1 cellular context compared by ENCODE assay signal in genomic region chr6:163415176-163415619, GRCh38.
TF ChIP-seq lines count a peak whose summit lies in the region.

No MANE protein-coding gene starts in this region.

TF ChIP-seq in HEK293, 187 proteins besides CTCF, POLR2A, EP300 and RAD21 (continued from another document):
- no peak for TF ChIP-seq ZBTB44 (tag by site-specific recombination; IDR thresholded peaks at IDR 0.05)
- peak; percentile 71 for TF ChIP-seq PRDM4 (tag by site-specific recombination; IDR thresholded peaks at IDR 0.05)
- no peak for TF ChIP-seq ZNF837 (tag by site-specific recombination; IDR thresholded peaks at IDR 0.05)
- TF ChIP-seq ZNF555 (tag by site-specific recombination; conservative IDR thresholded peaks at IDR 0.05), result no peak
- no peak for TF ChIP-seq SCRT2 (tag by site-specific recombination; IDR thresholded peaks at IDR 0.05)
- no peak for TF ChIP-seq ZNF112 (tag by site-specific recombination; IDR thresholded peaks at IDR 0.05)
- TF ChIP-seq SCRT1 (tag by site-specific recombination; IDR thresholded peaks at IDR 0.05; ENCODE audit: borderline replicate concordance), result no peak
- no peak for TF ChIP-seq ZNF292 (tag by site-specific recombination; IDR thresholded peaks at IDR 0.05; ENCODE audit: borderline replicate concordance, low read depth)
- no peak for TF ChIP-seq PRDM1 (tag by site-specific recombination; IDR thresholded peaks at IDR 0.05)
- TF ChIP-seq PBX3 (CRISPR knock-in tag; IDR thresholded peaks at IDR 0.05), result no peak
- TF ChIP-seq ZNF37A (tag by site-specific recombination; IDR thresholded peaks at IDR 0.05), result no peak
- TF ChIP-seq ZNF169 (tag by site-specific recombination; IDR thresholded peaks at IDR 0.05), result no peak
- TF ChIP-seq ZNF133 (tag by site-specific recombination; IDR thresholded peaks at IDR 0.05), result no peak
- no peak for TF ChIP-seq ZNF580 (tag by site-specific recombination; IDR thresholded peaks at IDR 0.05)
- no peak for TF ChIP-seq ZNF677 (tag by site-specific recombination; IDR thresholded peaks at IDR 0.05)
- TF ChIP-seq SP3 (tag by site-specific recombination; IDR thresholded peaks at IDR 0.05), result peak; percentile 43; the same call in 1 of the 2 replicates
- TF ChIP-seq ZNF830 (tag by site-specific recombination; IDR thresholded peaks at IDR 0.05; ENCODE audit: low read depth), result no peak
- no peak for TF ChIP-seq ZEB2 (tag by site-specific recombination; IDR thresholded peaks at IDR 0.05)
